In the genomic region with DNA sequence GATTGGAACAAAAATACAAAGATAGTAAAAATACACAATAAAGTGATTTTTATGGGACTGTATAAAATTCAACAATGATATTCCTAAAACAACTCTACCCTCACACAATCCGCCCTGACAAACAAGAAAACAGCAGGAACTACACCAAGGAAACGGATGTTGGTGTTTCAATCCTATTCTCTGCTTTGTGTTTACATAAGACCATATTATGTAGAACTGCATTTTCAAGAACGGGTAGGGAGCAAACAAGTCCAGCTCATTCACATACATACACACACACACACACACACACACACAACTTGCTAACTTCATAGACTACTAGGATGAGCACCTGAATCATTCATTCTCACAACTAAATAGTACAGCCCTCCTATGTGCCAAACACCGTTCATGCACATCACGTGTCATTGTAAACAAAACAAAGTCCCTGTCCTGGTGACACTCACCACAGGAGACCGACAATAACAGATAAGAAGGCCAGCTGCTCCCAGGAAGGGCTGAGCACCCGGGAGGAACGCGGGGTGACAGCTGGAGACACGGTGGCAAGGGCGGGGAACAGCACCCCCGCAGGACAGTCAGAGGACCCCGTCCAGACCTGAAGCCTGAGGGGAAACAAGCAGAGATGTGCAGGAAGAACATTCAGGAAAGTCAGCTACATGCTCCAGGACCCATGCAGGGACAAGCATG, we compare ENCODE assay signal across 1 cellular context.
TF ChIP-seq lines count a peak whose summit lies in the region.

No MANE protein-coding gene starts in this region.

TF ChIP-seq in HepG2, 621 proteins besides CTCF, POLR2A, EP300 and RAD21 (continued from another document and continues in another):
- TF ChIP-seq MXI1 (IDR thresholded peaks at IDR 0.05; ENCODE audit: borderline replicate concordance, low read depth, low read length) (peak; percentile 77; the same call in 2 of the 3 replicates), FOXP1 (IDR thresholded peaks at IDR 0.05) (peak; percentile 64), FOXP1 (CRISPR knock-in tag; IDR thresholded peaks at IDR 0.05) (peak; percentile 92), KAT7 (CRISPR knock-in tag; IDR thresholded peaks at IDR 0.05; ENCODE audit: borderline replicate concordance) (no peak), ZNF253 (CRISPR knock-in tag; IDR thresholded peaks at IDR 0.05; ENCODE audit: borderline replicate concordance) (0 out of 2 replicates have a peak, but pooled peaks have one; percentile 51), MTA3 (CRISPR knock-in tag; IDR thresholded peaks at IDR 0.05) (no peak), PHF8 (CRISPR knock-in tag; IDR thresholded peaks at IDR 0.05) (no peak), NCOR1 (IDR thresholded peaks at IDR 0.05; ENCODE audit: borderline replicate concordance, low read length) (peak; percentile 54; the same call in 1 of the 2 replicates), NFATC3 (CRISPR knock-in tag; IDR thresholded peaks at IDR 0.05) (no peak), PITX1 (CRISPR knock-in tag; IDR thresholded peaks at IDR 0.05) (peak; percentile 61), SIX4 (CRISPR knock-in tag; IDR thresholded peaks at IDR 0.05) (0 out of 2 replicates have a peak, but pooled peaks have one; percentile 18), REXO4 (CRISPR knock-in tag; IDR thresholded peaks at IDR 0.05; ENCODE audit: borderline replicate concordance) (peak; percentile 67; the same call in 1 of the 2 replicates), FOSL2 (CRISPR knock-in tag; IDR thresholded peaks at IDR 0.05) (peak; percentile 75), FOXA1 (IDR thresholded peaks at IDR 0.05) (0 out of 2 replicates have a peak, but pooled peaks have one; percentile 16), FOXA1 (CRISPR knock-in tag; IDR thresholded peaks at IDR 0.05) (peak; percentile 48), MIER2 (CRISPR knock-in tag; IDR thresholded peaks at IDR 0.05) (no peak), ZMAT3 (CRISPR knock-in tag; conservative IDR thresholded peaks at IDR 0.05) (no peak), FOXO1 (CRISPR knock-in tag; IDR thresholded peaks at IDR 0.05) (peak; percentile 89), ZNF510 (CRISPR knock-in tag; IDR thresholded peaks at IDR 0.05; ENCODE audit: low read depth) (no peak), ASH2L (IDR thresholded peaks at IDR 0.05; ENCODE audit: insufficient read length, low read depth, low read length) (peak; percentile 34), ZSCAN9 (CRISPR knock-in tag; IDR thresholded peaks at IDR 0.05; ENCODE audit: borderline replicate concordance) (peak; percentile 69; the same call in 1 of the 2 replicates), HDAC1 (CRISPR knock-in tag; IDR thresholded peaks at IDR 0.05) (peak; percentile 75), ZNF792 (CRISPR knock-in tag; IDR thresholded peaks at IDR 0.05) (0 out of 2 replicates have a peak, but pooled peaks have one; percentile 39), ZNF709 (CRISPR knock-in tag; IDR thresholded peaks at IDR 0.05) (no peak), ZFP90 (CRISPR knock-in tag; IDR thresholded peaks at IDR 0.05; ENCODE audit: borderline replicate concordance) (0 out of 2 replicates have a peak, but pooled peaks have one; percentile 51), ZNF3 (CRISPR knock-in tag; IDR thresholded peaks at IDR 0.05) (no peak), JUN (CRISPR knock-in tag; IDR thresholded peaks at IDR 0.05) (no peak), TCF7 (IDR thresholded peaks at IDR 0.05; ENCODE audit: low read depth) (peak; percentile 62; the same call in 1 of the 2 replicates), MXD4 (CRISPR knock-in tag; IDR thresholded peaks at IDR 0.05) (peak; percentile 73), SAP130 (CRISPR knock-in tag; IDR thresholded peaks at IDR 0.05; ENCODE audit: low read depth) (peak; percentile 86), NR3C1 (CRISPR knock-in tag; IDR thresholded peaks at IDR 0.05) (no peak), ZNF264 (CRISPR knock-in tag; IDR thresholded peaks at IDR 0.05) (0 out of 2 replicates have a peak, but pooled peaks have one; percentile 58), ZNF33A (CRISPR knock-in tag; IDR thresholded peaks at IDR 0.05; ENCODE audit: borderline replicate concordance) (0 out of 2 replicates have a peak, but pooled peaks have one; percentile 35), HNRNPLL (IDR thresholded peaks at IDR 0.05; ENCODE audit: low read depth, low read length, poor library complexity, severe bottlenecking) (no peak), SIN3A (IDR thresholded peaks at IDR 0.05; ENCODE audit: borderline replicate concordance, low read depth, low read length) (peak; percentile 60; the same call in 1 of the 2 replicates), ZNF468 (CRISPR knock-in tag; IDR thresholded peaks at IDR 0.05) (no peak), KDM1A (CRISPR knock-in tag; IDR thresholded peaks at IDR 0.05) (peak; percentile 47; the same call in 1 of the 2 replicates), ZNF614 (CRISPR knock-in tag; IDR thresholded peaks at IDR 0.05; ENCODE audit: borderline replicate concordance) (peak; percentile 31; the same call in 1 of the 2 replicates), GABPA (IDR thresholded peaks at IDR 0.05; ENCODE audit: low read depth, low read length) (no peak), GABPA (CRISPR knock-in tag; IDR thresholded peaks at IDR 0.05; ENCODE audit: low read depth) (peak; percentile 35; the same call in 1 of the 2 replicates), AGO2 (optimal IDR thresholded peaks at IDR 0.05; ENCODE audit: low read depth, low read length) (no peak), AHR (CRISPR knock-in tag; IDR thresholded peaks at IDR 0.05) (peak; percentile 29; the same call in 1 of the 2 replicates), ZSCAN25 (CRISPR knock-in tag; IDR thresholded peaks at IDR 0.05) (no peak), NAIF1 (CRISPR knock-in tag; IDR thresholded peaks at IDR 0.05; ENCODE audit: borderline replicate concordance) (no peak), ARNTL (CRISPR knock-in tag; IDR thresholded peaks at IDR 0.05) (peak; percentile 89)
- TF ChIP-seq, protein P1, sequence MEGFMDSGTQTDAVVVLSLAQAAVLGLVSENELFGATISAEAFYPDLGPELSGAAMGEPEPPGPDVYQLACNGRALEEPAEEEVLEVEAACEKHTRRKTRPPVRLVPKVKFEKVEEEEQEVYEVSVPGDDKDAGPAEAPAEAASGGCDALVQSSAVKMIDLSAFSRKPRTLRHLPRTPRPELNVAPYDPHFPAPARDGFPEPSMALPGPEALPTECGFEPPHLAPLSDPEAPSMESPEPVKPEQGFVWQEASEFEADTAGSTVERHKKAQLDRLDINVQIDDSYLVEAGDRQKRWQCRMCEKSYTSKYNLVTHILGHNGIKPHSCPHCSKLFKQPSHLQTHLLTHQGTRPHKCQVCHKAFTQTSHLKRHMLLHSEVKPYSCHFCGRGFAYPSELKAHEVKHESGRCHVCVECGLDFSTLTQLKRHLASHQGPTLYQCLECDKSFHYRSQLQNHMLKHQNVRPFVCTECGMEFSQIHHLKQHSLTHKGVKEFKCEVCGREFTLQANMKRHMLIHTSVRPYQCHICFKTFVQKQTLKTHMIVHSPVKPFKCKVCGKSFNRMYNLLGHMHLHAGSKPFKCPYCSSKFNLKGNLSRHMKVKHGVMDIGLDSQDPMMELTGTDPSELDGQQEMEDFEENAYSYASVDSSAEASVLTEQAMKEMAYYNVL (CRISPR knock-in tag; IDR thresholded peaks at IDR 0.05; ENCODE audit: borderline replicate concordance): no peak; the same call in 1 of the 2 replicates
- TF ChIP-seq, protein P2, sequence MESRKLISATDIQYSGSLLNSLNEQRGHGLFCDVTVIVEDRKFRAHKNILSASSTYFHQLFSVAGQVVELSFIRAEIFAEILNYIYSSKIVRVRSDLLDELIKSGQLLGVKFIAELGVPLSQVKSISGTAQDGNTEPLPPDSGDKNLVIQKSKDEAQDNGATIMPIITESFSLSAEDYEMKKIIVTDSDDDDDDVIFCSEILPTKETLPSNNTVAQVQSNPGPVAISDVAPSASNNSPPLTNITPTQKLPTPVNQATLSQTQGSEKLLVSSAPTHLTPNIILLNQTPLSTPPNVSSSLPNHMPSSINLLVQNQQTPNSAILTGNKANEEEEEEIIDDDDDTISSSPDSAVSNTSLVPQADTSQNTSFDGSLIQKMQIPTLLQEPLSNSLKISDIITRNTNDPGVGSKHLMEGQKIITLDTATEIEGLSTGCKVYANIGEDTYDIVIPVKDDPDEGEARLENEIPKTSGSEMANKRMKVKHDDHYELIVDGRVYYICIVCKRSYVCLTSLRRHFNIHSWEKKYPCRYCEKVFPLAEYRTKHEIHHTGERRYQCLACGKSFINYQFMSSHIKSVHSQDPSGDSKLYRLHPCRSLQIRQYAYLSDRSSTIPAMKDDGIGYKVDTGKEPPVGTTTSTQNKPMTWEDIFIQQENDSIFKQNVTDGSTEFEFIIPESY (CRISPR knock-in tag; IDR thresholded peaks at IDR 0.05): peak; percentile 18; the same call in 1 of the 2 replicates
- TF ChIP-seq, protein P3, sequence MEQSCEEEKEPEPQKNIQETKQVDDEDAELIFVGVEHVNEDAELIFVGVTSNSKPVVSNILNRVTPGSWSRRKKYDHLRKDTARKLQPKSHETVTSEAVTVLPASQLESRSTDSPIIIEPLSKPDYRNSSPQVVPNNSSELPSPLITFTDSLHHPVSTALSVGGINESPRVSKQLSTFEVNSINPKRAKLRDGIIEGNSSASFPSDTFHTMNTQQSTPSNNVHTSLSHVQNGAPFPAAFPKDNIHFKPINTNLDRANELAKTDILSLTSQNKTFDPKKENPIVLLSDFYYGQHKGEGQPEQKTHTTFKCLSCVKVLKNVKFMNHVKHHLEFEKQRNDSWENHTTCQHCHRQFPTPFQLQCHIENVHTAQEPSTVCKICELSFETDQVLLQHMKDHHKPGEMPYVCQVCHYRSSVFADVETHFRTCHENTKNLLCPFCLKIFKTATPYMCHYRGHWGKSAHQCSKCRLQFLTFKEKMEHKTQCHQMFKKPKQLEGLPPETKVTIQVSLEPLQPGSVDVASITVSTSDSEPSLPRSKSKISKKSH (CRISPR knock-in tag; IDR thresholded peaks at IDR 0.05; ENCODE audit: borderline replicate concordance): no peak
- TF ChIP-seq, protein P4, sequence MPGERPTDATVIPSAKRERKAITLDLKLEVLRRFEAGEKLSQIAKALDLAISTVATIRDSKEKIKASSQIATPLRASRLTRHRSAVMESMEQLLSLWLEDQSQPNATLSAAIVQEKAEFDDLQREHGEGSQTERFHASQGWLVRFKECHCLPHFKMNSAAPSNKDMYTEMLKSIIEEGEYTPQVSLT (CRISPR knock-in tag; IDR thresholded peaks at IDR 0.05; ENCODE audit: borderline replicate concordance, low read depth): no peak
- TF ChIP-seq, protein P5, sequence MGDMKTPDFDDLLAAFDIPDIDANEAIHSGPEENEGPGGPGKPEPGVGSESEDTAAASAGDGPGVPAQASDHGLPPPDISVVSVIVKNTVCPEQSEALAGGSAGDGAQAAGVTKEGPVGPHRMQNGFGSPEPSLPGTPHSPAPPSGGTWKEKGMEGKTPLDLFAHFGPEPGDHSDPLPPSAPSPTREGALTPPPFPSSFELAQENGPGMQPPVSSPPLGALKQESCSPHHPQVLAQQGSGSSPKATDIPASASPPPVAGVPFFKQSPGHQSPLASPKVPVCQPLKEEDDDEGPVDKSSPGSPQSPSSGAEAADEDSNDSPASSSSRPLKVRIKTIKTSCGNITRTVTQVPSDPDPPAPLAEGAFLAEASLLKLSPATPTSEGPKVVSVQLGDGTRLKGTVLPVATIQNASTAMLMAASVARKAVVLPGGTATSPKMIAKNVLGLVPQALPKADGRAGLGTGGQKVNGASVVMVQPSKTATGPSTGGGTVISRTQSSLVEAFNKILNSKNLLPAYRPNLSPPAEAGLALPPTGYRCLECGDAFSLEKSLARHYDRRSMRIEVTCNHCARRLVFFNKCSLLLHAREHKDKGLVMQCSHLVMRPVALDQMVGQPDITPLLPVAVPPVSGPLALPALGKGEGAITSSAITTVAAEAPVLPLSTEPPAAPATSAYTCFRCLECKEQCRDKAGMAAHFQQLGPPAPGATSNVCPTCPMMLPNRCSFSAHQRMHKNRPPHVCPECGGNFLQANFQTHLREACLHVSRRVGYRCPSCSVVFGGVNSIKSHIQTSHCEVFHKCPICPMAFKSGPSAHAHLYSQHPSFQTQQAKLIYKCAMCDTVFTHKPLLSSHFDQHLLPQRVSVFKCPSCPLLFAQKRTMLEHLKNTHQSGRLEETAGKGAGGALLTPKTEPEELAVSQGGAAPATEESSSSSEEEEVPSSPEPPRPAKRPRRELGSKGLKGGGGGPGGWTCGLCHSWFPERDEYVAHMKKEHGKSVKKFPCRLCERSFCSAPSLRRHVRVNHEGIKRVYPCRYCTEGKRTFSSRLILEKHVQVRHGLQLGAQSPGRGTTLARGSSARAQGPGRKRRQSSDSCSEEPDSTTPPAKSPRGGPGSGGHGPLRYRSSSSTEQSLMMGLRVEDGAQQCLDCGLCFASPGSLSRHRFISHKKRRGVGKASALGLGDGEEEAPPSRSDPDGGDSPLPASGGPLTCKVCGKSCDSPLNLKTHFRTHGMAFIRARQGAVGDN (CRISPR knock-in tag; IDR thresholded peaks at IDR 0.05): peak; percentile 95
- TF ChIP-seq, protein P6, sequence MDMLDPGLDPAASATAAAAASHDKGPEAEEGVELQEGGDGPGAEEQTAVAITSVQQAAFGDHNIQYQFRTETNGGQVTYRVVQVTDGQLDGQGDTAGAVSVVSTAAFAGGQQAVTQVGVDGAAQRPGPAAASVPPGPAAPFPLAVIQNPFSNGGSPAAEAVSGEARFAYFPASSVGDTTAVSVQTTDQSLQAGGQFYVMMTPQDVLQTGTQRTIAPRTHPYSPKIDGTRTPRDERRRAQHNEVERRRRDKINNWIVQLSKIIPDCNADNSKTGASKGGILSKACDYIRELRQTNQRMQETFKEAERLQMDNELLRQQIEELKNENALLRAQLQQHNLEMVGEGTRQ (IDR thresholded peaks at IDR 0.05; ENCODE audit: low read depth, low read length): peak; percentile 64
- TF ChIP-seq, protein P6 (CRISPR knock-in tag; IDR thresholded peaks at IDR 0.05; ENCODE audit: borderline replicate concordance): peak; percentile 74; the same call in 1 of the 2 replicates
- TF ChIP-seq, protein P7, sequence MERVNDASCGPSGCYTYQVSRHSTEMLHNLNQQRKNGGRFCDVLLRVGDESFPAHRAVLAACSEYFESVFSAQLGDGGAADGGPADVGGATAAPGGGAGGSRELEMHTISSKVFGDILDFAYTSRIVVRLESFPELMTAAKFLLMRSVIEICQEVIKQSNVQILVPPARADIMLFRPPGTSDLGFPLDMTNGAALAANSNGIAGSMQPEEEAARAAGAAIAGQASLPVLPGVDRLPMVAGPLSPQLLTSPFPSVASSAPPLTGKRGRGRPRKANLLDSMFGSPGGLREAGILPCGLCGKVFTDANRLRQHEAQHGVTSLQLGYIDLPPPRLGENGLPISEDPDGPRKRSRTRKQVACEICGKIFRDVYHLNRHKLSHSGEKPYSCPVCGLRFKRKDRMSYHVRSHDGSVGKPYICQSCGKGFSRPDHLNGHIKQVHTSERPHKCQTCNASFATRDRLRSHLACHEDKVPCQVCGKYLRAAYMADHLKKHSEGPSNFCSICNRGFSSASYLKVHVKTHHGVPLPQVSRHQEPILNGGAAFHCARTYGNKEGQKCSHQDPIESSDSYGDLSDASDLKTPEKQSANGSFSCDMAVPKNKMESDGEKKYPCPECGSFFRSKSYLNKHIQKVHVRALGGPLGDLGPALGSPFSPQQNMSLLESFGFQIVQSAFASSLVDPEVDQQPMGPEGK (CRISPR knock-in tag; IDR thresholded peaks at IDR 0.05): peak; percentile 75; the same call in 1 of the 2 replicates
